ENCODE assay signal across 1 cellular context in genomic region chr3:51393096-51393495, GRCh38.
TF ChIP-seq lines count a peak whose summit lies in the region.

No MANE protein-coding gene starts in this region.

TF ChIP-seq in H1, 55 proteins besides CTCF, POLR2A, EP300 and RAD21:
- TF ChIP-seq NRF1 (IDR thresholded peaks at IDR 0.05; ENCODE audit: low read depth, low read length) (no peak), POLR2AphosphoS5 (IDR thresholded peaks at IDR 0.05; ENCODE audit: low read depth, low read length) (peak; percentile 36; the same call in 1 of the 2 replicates), HDAC2 (IDR thresholded peaks at IDR 0.05; ENCODE audit: borderline replicate concordance in 1 of 2, low read depth in 2 of 2, low read length in 2 of 2) (no peak)
TF ChIP-seq in H1: peak in this region for 1.
